11 cellular contexts compared by ENCODE assay signal in genomic region chr12:12384601-12385321, GRCh38. TPM values are rescaled to one million over a fixed set of nuclear protein-coding genes. Genes with fewer than 3 reads are reported as not detected.
DNase-seq lines count a peak whose midpoint lies in the region; ATAC-seq and TF ChIP-seq lines count a peak whose summit lies in the region.
"Had no signal": no experiment of that assay in that cellular context is flagged by ENCODE, and none has a peak within 500 bp of the region (broad histone marks: within the 10 kb centered on the region; RNA-seq: fewer than 3 reads in every experiment).

No MANE protein-coding gene starts in this region.

- intact Hi-C loops in heart left ventricle (cut with DNase I) (no loop called here), uterus (cut with DNase I; ENCODE audit: low total_unique reads) (no loop called here)

- H3K36me3 ChIP-seq in neural progenitor cell = no peaks in the 10 kb centered on the region
- H3K36me3 ChIP-seq in heart left ventricle = peaks cover 0 to 5% (median 0%) of the 10 kb centered on the region in 9 donors
- H3K36me3 ChIP-seq in uterus = no peaks in the 10 kb centered on the region
- H3K36me3 ChIP-seq: pancreas had no signal

- H3K27ac ChIP-seq in neural progenitor cell = peak overlapping the region; percentile 48
- H3K27ac ChIP-seq in heart left ventricle = peak overlapping the region in 1 of 12 donors; percentile 59
- H3K27ac ChIP-seq in uterus = no peak overlapping the region
- H3K27ac ChIP-seq: pancreas had no signal

- H3K4me1 Mint-ChIP-seq in chondrocyte (ENCODE audit: low read depth) (peaks cover 41% of the 10 kb centered on the region), neural progenitor cell (peaks cover 17% of the 10 kb centered on the region)

- no peak for TF ChIP-seq POLR2A in heart left ventricle (IDR thresholded peaks at IDR 0.05)
- TF ChIP-seq POLR2A in uterus (IDR thresholded peaks at IDR 0.05) = no peak

- peaks cover 6% of the 10 kb centered on the region for H4K20me1 ChIP-seq in neural progenitor cell (ENCODE audit: low read depth)

- no peaks in the 10 kb centered on the region for H3K36me3 Mint-ChIP-seq in chondrocyte (ENCODE audit: low read depth)
- peaks cover 10% of the 10 kb centered on the region for H3K36me3 Mint-ChIP-seq in neural progenitor cell

- 63 to 76% (median 68%) methylated on average over 6 of the region's 6 CpGs for WGBS in heart left ventricle, 4 donors

- peaks cover 19% of the 10 kb centered on the region for H3F3A ChIP-seq in neural progenitor cell (ENCODE audit: low read depth)

- H3K4me3 Mint-ChIP-seq in chondrocyte (ENCODE audit: unreplicated experiment) = no peak overlapping the region
- peak overlapping the region; percentile 59 for H3K4me3 Mint-ChIP-seq in neural progenitor cell

- H3K9me3 Mint-ChIP-seq in chondrocyte (ENCODE audit: low read depth) (peaks cover 2% of the 10 kb centered on the region), neural progenitor cell (no peaks in the 10 kb centered on the region)

- H3K9me3 ChIP-seq in neural progenitor cell (ENCODE audit: low read depth) = no peaks in the 10 kb centered on the region
- H3K9me3 ChIP-seq in heart left ventricle = no peaks in the 10 kb centered on the region
- H3K9me3 ChIP-seq in uterus = no peaks in the 10 kb centered on the region
- H3K9me3 ChIP-seq: pancreas had no signal

- H3K27me3 ChIP-seq in neural progenitor cell (no peaks in the 10 kb centered on the region), heart left ventricle (no peaks in the 10 kb centered on the region), uterus (no peaks in the 10 kb centered on the region)
- H3K27me3 ChIP-seq: pancreas had no signal

- H3K9ac ChIP-seq in neural progenitor cell = no peak overlapping the region

- no peak for ATAC-seq in heart left ventricle
- no peak for ATAC-seq in GM21423 (IDR thresholded peaks at IDR 0.05; ENCODE audit: unreplicated experiment)

- no peak overlapping the region for H2AFZ ChIP-seq in neural progenitor cell (replicated peaks)

- DNase-seq in ELF-1 (ENCODE audit: low read depth, low spot score) (peak; percentile 56), NCI-H69 (lab: John Stamatoyannopoulos, UW) (peak; percentile 81), chondrocyte (ENCODE audit: low spot score) (no peak), neural progenitor cell (ENCODE audit: low spot score) (peak; percentile 32), NCI-H1436 (lab: John Stamatoyannopoulos, UW) (no peak), heart left ventricle (no peak), uterus (no peak)
- DNase-seq: cortex of kidney, GF-D8, pancreas had no signal

- TF ChIP-seq CTCF in chondrocyte (IDR thresholded peaks at IDR 0.05) = no peak
- TF ChIP-seq CTCF in neural progenitor cell (IDR thresholded peaks at IDR 0.05) = no peak
- no peak for TF ChIP-seq CTCF in heart left ventricle (IDR thresholded peaks at IDR 0.05)
- no peak for TF ChIP-seq CTCF in uterus (IDR thresholded peaks at IDR 0.05)

- peak overlapping the region; percentile 62 for H3K4me2 ChIP-seq in neural progenitor cell

- H3K27ac Mint-ChIP-seq in chondrocyte (ENCODE audit: unreplicated experiment) (peak overlapping the region; percentile 43), neural progenitor cell (peak overlapping the region; percentile 96)

- H3K27me3 Mint-ChIP-seq in chondrocyte (ENCODE audit: low read depth) (no peaks in the 10 kb centered on the region), neural progenitor cell (ENCODE audit: insufficient read depth, low read depth) (peaks cover 8% of the 10 kb centered on the region)

- no peaks in the 10 kb centered on the region for H3K79me2 ChIP-seq in neural progenitor cell (ENCODE audit: low read depth)

- H3K4me3 ChIP-seq in neural progenitor cell = peak overlapping the region; percentile 6
- H3K4me3 ChIP-seq in heart left ventricle = no peak overlapping the region
- H3K4me3 ChIP-seq in uterus = no peak overlapping the region
- H3K4me3 ChIP-seq: pancreas had no signal

- H3K4me1 ChIP-seq in neural progenitor cell (peaks cover 21% of the 10 kb centered on the region), heart left ventricle (peaks cover 0 to 40% (median 6%) of the 10 kb centered on the region in 12 donors), uterus (no peaks in the 10 kb centered on the region)

RNA-seq across cellular contexts. Expression of gene BORCS5, which starts 27.9 kb away (rescaled TPM):
- 9.3 to 12.3 TPM (median 11.3 TPM) in 3 replicates for total RNA-seq in chondrocyte
- total RNA-seq in neural progenitor cell (ENCODE audit: low replicate concordance) = 11.4 and 13.3 TPM in 2 replicates
- 10 to 100 TPM in 6 of 9 donors, 1 to 10 TPM in 3; 7.6 to 21.3 (median 12.3) TPM for total RNA-seq in heart left ventricle
- polyA plus RNA-seq in heart left ventricle = 1 to 10 TPM; 3.9 to 8.5 TPM
- total RNA-seq in uterus = 10 to 100 TPM in 3 of 4 donors, under 1 TPM in 1; 0.51 to 87.1 (median 17.9) TPM

RNA-seq across cellular contexts. Expression of gene MANSC1, which starts 34.7 kb away (rescaled TPM):
- 9.3 to 14.3 TPM (median 12.0 TPM) in 3 replicates for total RNA-seq in chondrocyte
- total RNA-seq in neural progenitor cell (ENCODE audit: low replicate concordance) = 6.2 and 6.5 TPM in 2 replicates
- 10 to 100 TPM in 5 of 9 donors, 1 to 10 TPM in 4; 8.1 to 23.1 (median 11.3) TPM for total RNA-seq in heart left ventricle
- 10 to 100 TPM in 1 of 2 donors, 1 to 10 TPM in 1; 4.5 to 11.1 TPM for polyA plus RNA-seq in heart left ventricle
- 10 to 100 TPM in 2 of 4 donors, 1 to 10 TPM in 2; 5.1 to 34.4 (median 16.9) TPM for total RNA-seq in uterus

Comparison
In these comparisons a context has a peak if more than half of its experiments do, and no peak if none do; other contexts are left out.
1. DNase-seq: peak in ELF-1 (single experiment), NCI-H69 (single experiment) and neural progenitor cell (single experiment); none in chondrocyte (single experiment), NCI-H1436 (single experiment), heart left ventricle (0 of 5) and uterus (0 of 2).